ENCODE assay signal across 23 cellular contexts in genomic region chr6:150490586-150490985, GRCh38.
DNase-seq lines count a peak whose midpoint lies in the region; ATAC-seq and TF ChIP-seq lines count a peak whose summit lies in the region.
"Had no signal": no experiment of that assay in that cellular context is flagged by ENCODE, and none has a peak within 500 bp of the region (broad histone marks: within the 10 kb centered on the region; RNA-seq: fewer than 3 reads in every experiment).

No MANE protein-coding gene starts in this region.

- no peak overlapping the region for H2BK120ac ChIP-seq in trophoblast cell (ENCODE audit: insufficient read depth, low read length, poor library complexity)

- H3K79me2 ChIP-seq in OCI-LY3 (ENCODE audit: low read length), result no peaks in the 10 kb centered on the region
- H3K79me2 ChIP-seq in trophoblast cell (ENCODE audit: control insufficient read depth, insufficient read depth, low read length, poor library complexity), result no peaks in the 10 kb centered on the region

- H2BK12ac ChIP-seq in trophoblast cell (ENCODE audit: low read length), result no peak overlapping the region

- H2BK5ac ChIP-seq in trophoblast cell (ENCODE audit: low read depth, low read length, poor library complexity), result no peak overlapping the region

- no peaks in the 10 kb centered on the region for H4K20me1 ChIP-seq in OCI-LY3 (ENCODE audit: insufficient read depth, low read length)
- H4K20me1 ChIP-seq: BLaER1 treated with 17β-estradiol and CSF1 and Interleukin-3, amounts not matched to agents 10 nM and 100 nM had no signal

- DNase-seq in foreskin keratinocyte (peak; percentile 26 to 52), trophoblast cell (peak; percentile 10 to 57), HAP-1 (ENCODE audit: low spot score in 2 of 2) (no peak), colonic mucosa (no peak), aorta (no peak)
- DNase-seq in CD8-positive, alpha-beta T cell, result no peak
- DNase-seq: activated effector memory CD4-positive, alpha-beta T cell treated with Interleukin-2 at 50 U/mL for 16 hours; DMS 273 treated with DMSO at 0.1 percent for 48 hours; dorsolateral prefrontal cortex; foreskin fibroblast; NCI-H1105 treated with DMSO at 0.1 percent for 48 hours; NCI-H2029 treated with DMSO at 0.1 percent for 48 hours; NCI-H226; NCI-H82; right lobe of liver; stimulated activated naive CD4-positive, alpha-beta T cell treated with Interleukin-2 at 50 U/mL for 16 hours; T-cell; testis had no signal

- H3K14ac ChIP-seq in trophoblast cell (ENCODE audit: low read length), result no peak overlapping the region

- H3K4me2 ChIP-seq in OCI-LY3 (ENCODE audit: low read length) (peak overlapping the region; percentile 73), trophoblast cell (ENCODE audit: low read length) (no peak overlapping the region)

- H3K27me3 ChIP-seq in OCI-LY3 (ENCODE audit: low read depth, low read length) (peaks cover 7% of the 10 kb centered on the region), foreskin keratinocyte (no peaks in the 10 kb centered on the region), trophoblast cell (ENCODE audit: insufficient read depth, low read length) (no peaks in the 10 kb centered on the region), HAP-1 (ENCODE audit: low read depth) (no peaks in the 10 kb centered on the region), colonic mucosa (no peaks in the 10 kb centered on the region), aorta (ENCODE audit: control insufficient read depth in 1 of 2, insufficient read depth in 2 of 2, low read length in 1 of 2) (no peaks in the 10 kb centered on the region)
- H3K27me3 ChIP-seq in CD8-positive, alpha-beta T cell (ENCODE audit: insufficient read depth, low read length), result no peaks in the 10 kb centered on the region
- H3K27me3 ChIP-seq: BLaER1 treated with 17β-estradiol and CSF1 and Interleukin-3, amounts not matched to agents 10 nM and 100 nM; dorsolateral prefrontal cortex; right lobe of liver; testis had no signal

- no peak overlapping the region for H3K4me3 Mint-ChIP-seq in CD8-positive, alpha-beta T cell
- H3K4me3 Mint-ChIP-seq: activated CD8-positive, alpha-beta T cell treated with anti-CD3 and anti-CD28 coated beads for 36 hours; neural crest cell had no signal

- no peak overlapping the region for H3K27ac Mint-ChIP-seq in CD8-positive, alpha-beta T cell

- H3K4ac ChIP-seq in trophoblast cell (ENCODE audit: low read depth, low read length), result no peak overlapping the region

- peak; percentile 2 for ATAC-seq in GM21529 (IDR thresholded peaks at IDR 0.05; ENCODE audit: unreplicated experiment)
- peak; percentile 29 for ATAC-seq in foreskin keratinocyte
- ATAC-seq in CD8-positive, alpha-beta T cell, result no peak
- ATAC-seq in aorta (ENCODE audit: low FRiP score), result no peak

- peaks cover 2% of the 10 kb centered on the region for H3K79me1 ChIP-seq in trophoblast cell (ENCODE audit: low read length)

- H4K12ac ChIP-seq in trophoblast cell (ENCODE audit: low read depth, low read length), result no peak overlapping the region

- H3K27me3 Mint-ChIP-seq in CD8-positive, alpha-beta T cell (ENCODE audit: low read depth), result no peaks in the 10 kb centered on the region

- POLR2A ChIA-PET in CD8-positive, alpha-beta T cell (lab: Charles Lee), result interaction anchor here (0.9 kb wide), 1 partner anchor 12 kb away, joined by 3 read pairs; no protein-coding TSS in a partner anchor

- no CpG with 5 or more reads among the region's 6 CpGs for WGBS in trophoblast cell (ENCODE audit: extremely low coverage, insufficient coverage, insufficient read length)
- whole genome bisulfite sequencing in aorta, 2 donors, result 96 to 97% methylated on average over 6 of the region's 6 CpGs

- H3K18ac ChIP-seq in trophoblast cell (ENCODE audit: low read length), result no peak overlapping the region

- H3K9me3 ChIP-seq in OCI-LY3 (ENCODE audit: insufficient read depth, low read length), result no peaks in the 10 kb centered on the region; the same call in 1 of the 2 replicates
- no peaks in the 10 kb centered on the region for H3K9me3 ChIP-seq in trophoblast cell (ENCODE audit: insufficient read depth, low read depth, low read length)
- no peaks in the 10 kb centered on the region; the same call in 1 of the 2 replicates for H3K9me3 ChIP-seq in HAP-1
- H3K9me3 ChIP-seq in CD8-positive, alpha-beta T cell (ENCODE audit: low read length), result no peaks in the 10 kb centered on the region
- H3K9me3 ChIP-seq in colonic mucosa, result no peaks in the 10 kb centered on the region
- H3K9me3 ChIP-seq in aorta (ENCODE audit: control insufficient read depth, low read length), result no peaks in the 10 kb centered on the region
- H3K9me3 ChIP-seq: right lobe of liver, testis had no signal

- H2AK5ac ChIP-seq in trophoblast cell (ENCODE audit: low read length), result no peak overlapping the region

- in situ Hi-C loops in HAP-1 (cut with MboI; ENCODE audit: low sequenced_read_pairs), result no loop called here

- intact Hi-C loops in CD8-positive, alpha-beta T cell (cut with DNase I, micrococcal nuclease), result no loop called here
- intact Hi-C loops in colonic mucosa (cut with DNase I) (no loop called here), aorta (cut with DNase I) (loop anchor here in 1 of 2 donors (2.0 kb wide), 1 partner anchor 44 kb away; no protein-coding TSS in a partner anchor)

- TF ChIP-seq CTCF in OCI-LY3 (IDR thresholded peaks at IDR 0.05; ENCODE audit: low read depth, low read length) (no peak), foreskin keratinocyte (conservative IDR thresholded peaks at IDR 0.05) (no peak), colonic mucosa (IDR thresholded peaks at IDR 0.05) (no peak)
- TF ChIP-seq CTCF in CD8-positive, alpha-beta T cell (IDR thresholded peaks at IDR 0.05), result no peak

- H3K4me1 ChIP-seq in OCI-LY3 (ENCODE audit: low read length) (peaks cover 25% of the 10 kb centered on the region), foreskin keratinocyte (peaks cover 28% of the 10 kb centered on the region), trophoblast cell (ENCODE audit: control insufficient read depth in 1 of 2, insufficient read depth in 2 of 2, low read length in 2 of 2) (peaks cover 13 to 17% of the 10 kb centered on the region in 2 experiments), HAP-1 (0 out of 2 replicates have a peak, but pooled peaks cover under 1% of the 10 kb centered on the region), colonic mucosa (no peaks in the 10 kb centered on the region), aorta (ENCODE audit: control insufficient read depth in 1 of 2, insufficient read depth in 2 of 2, low read length in 2 of 2) (no peaks in the 10 kb centered on the region)
- H3K4me1 ChIP-seq in CD8-positive, alpha-beta T cell (ENCODE audit: insufficient read depth, low read length), result peaks cover 4% of the 10 kb centered on the region
- H3K4me1 ChIP-seq: right lobe of liver, testis had no signal

- CTCF ChIA-PET in CD8-positive, alpha-beta T cell (lab: Charles Lee), result interaction anchor here (1.0 to 1.1 kb wide), 2 partner anchors 72 to 324 kb away, joined by 3 to 4 read pairs; no protein-coding TSS in a partner anchor

- no peak overlapping the region for H4K91ac ChIP-seq in trophoblast cell (ENCODE audit: low read depth, low read length)

- peaks cover 5% of the 10 kb centered on the region for H3K4me1 Mint-ChIP-seq in CD8-positive, alpha-beta T cell (ENCODE audit: low read depth)
- H3K4me1 Mint-ChIP-seq: neural crest cell had no signal

- H2AFZ ChIP-seq in OCI-LY3 (ENCODE audit: low read depth, low read length) (peak overlapping the region; percentile 27; the same call in 1 of the 2 replicates), trophoblast cell (ENCODE audit: insufficient read depth, low read length, poor library complexity) (no peak overlapping the region)

- H4K8ac ChIP-seq in trophoblast cell (ENCODE audit: low read depth, low read length), result no peak overlapping the region

- H3K4me3 ChIP-seq in OCI-LY3 (ENCODE audit: low read length) (peak overlapping the region; percentile 66; the same call in 1 of the 2 replicates), trophoblast cell (ENCODE audit: low read depth, low read length) (no peak overlapping the region), HAP-1 (no peak overlapping the region), colonic mucosa (no peak overlapping the region), aorta (ENCODE audit: low read length in 2 of 2) (no peak overlapping the region)
- no peak overlapping the region for H3K4me3 ChIP-seq in CD8-positive, alpha-beta T cell (ENCODE audit: low read depth, low read length)
- H3K4me3 ChIP-seq: BLaER1 treated with 17β-estradiol and CSF1 and Interleukin-3, amounts not matched to agents 10 nM and 100 nM; dorsolateral prefrontal cortex; right lobe of liver; testis had no signal

- no peaks in the 10 kb centered on the region for H3K36me3 Mint-ChIP-seq in CD8-positive, alpha-beta T cell
- H3K36me3 Mint-ChIP-seq: T-cell had no signal

- no peak overlapping the region for H3K23ac ChIP-seq in trophoblast cell (ENCODE audit: low read length)

- H3K9ac ChIP-seq in OCI-LY3 (ENCODE audit: low read length) (0 out of 2 replicates have a peak overlapping the region, but pooled peaks have one; percentile 20), trophoblast cell (ENCODE audit: low read length) (no peak overlapping the region), colonic mucosa (ENCODE audit: low read depth in 2 of 2, low read length in 2 of 2) (no peak overlapping the region)
- H3K9ac ChIP-seq: BLaER1 treated with 17β-estradiol and CSF1 and Interleukin-3, amounts not matched to agents 10 nM and 100 nM had no signal

- H3K36me3 ChIP-seq in OCI-LY3 (replicated peaks; ENCODE audit: low read depth, low read length) (no peaks in the 10 kb centered on the region), trophoblast cell (ENCODE audit: control insufficient read depth in 1 of 2, insufficient read depth in 2 of 2, low read length in 2 of 2) (no peaks in the 10 kb centered on the region), HAP-1 (replicated peaks) (no peaks in the 10 kb centered on the region), colonic mucosa (no peaks in the 10 kb centered on the region), aorta (ENCODE audit: control insufficient read depth in 1 of 2, insufficient read depth in 2 of 2, low read length in 1 of 2) (no peaks in the 10 kb centered on the region)
- no peaks in the 10 kb centered on the region for H3K36me3 ChIP-seq in CD8-positive, alpha-beta T cell (ENCODE audit: insufficient read depth, low read length)
- H3K36me3 ChIP-seq: BLaER1 treated with 17β-estradiol and CSF1 and Interleukin-3, amounts not matched to agents 10 nM and 100 nM; right lobe of liver had no signal

- no peak overlapping the region for H3K27ac ChIP-seq in OCI-LY3 (ENCODE audit: low read length)
- no peak overlapping the region for H3K27ac ChIP-seq in foreskin keratinocyte
- no peak overlapping the region for H3K27ac ChIP-seq in trophoblast cell (ENCODE audit: low read depth, low read length)
- H3K27ac ChIP-seq in CD8-positive, alpha-beta T cell (ENCODE audit: low read depth, low read length), result no peak overlapping the region
- no peak overlapping the region for H3K27ac ChIP-seq in colonic mucosa
- no peak overlapping the region for H3K27ac ChIP-seq in aorta (ENCODE audit: low read depth in 1 of 2, low read length in 2 of 2)
- H3K27ac ChIP-seq: BLaER1 treated with 17β-estradiol and CSF1 and Interleukin-3, amounts not matched to agents 10 nM and 100 nM; dorsolateral prefrontal cortex; right lobe of liver; testis had no signal

- peaks cover 6% of the 10 kb centered on the region for H3K9me3 Mint-ChIP-seq in CD8-positive, alpha-beta T cell

Comparison
In these comparisons a context has a peak if more than half of its experiments do, and no peak if none do; other contexts are left out.
1. ATAC-seq: peak in GM21529 (single experiment) and foreskin keratinocyte (single experiment); none in CD8-positive, alpha-beta T cell (single experiment) and aorta (single experiment).
2. DNase-seq: peak in foreskin keratinocyte (2 of 2) and trophoblast cell (2 of 2); none in HAP-1 (0 of 2), CD8-positive, alpha-beta T cell (0 of 7), colonic mucosa (single experiment) and aorta (0 of 2).